Comparison of ENCODE assay signal across 13 cellular contexts in genomic region chr7:112192236-112193154, GRCh38. TPM values are rescaled to one million over a fixed set of nuclear protein-coding genes. Genes with fewer than 3 reads are reported as not detected.
A peak's percentile ranks its signal among the peaks of the same experiment; 100 is the strongest.
DNase-seq lines count a peak whose midpoint lies in the region; ATAC-seq and TF ChIP-seq lines count a peak whose summit lies in the region.
"Had no signal": no experiment of that assay in that cellular context is flagged by ENCODE, and none has a peak within 500 bp of the region (broad histone marks: within the 10 kb centered on the region; RNA-seq: fewer than 3 reads in every experiment).

No MANE protein-coding gene starts in this region.

- no peak overlapping the region for H3K27ac ChIP-seq in HEK293 (ENCODE audit: extremely low read depth, low read depth, low read length)

- H3K9me3 ChIP-seq in HEK293 (ENCODE audit: control insufficient read depth, insufficient read depth, low read depth, low read length) = no peaks in the 10 kb centered on the region
- H3K9me3 ChIP-seq: HAP-1 had no signal

- ATAC-seq in SK-N-SH treated with all-trans-retinoic acid at 6 μM for 48 hours (peak; percentile 81), GM18907 (IDR thresholded peaks at IDR 0.05; ENCODE audit: unreplicated experiment) (no peak)

- no peaks in the 10 kb centered on the region for H3K36me3 ChIP-seq in HEK293 (ENCODE audit: control insufficient read depth in 2 of 2, insufficient read depth in 1 of 2, low read length in 2 of 2)
- H3K36me3 ChIP-seq: HAP-1 had no signal

- CTCF ChIA-PET in HEK293 (lab: Yijun Ruan, JAX) = interaction anchor here (0.5 to 0.7 kb wide), 2 partner anchors 273 to 449 kb away, joined by 3 to 4 read pairs; no protein-coding TSS in a partner anchor

- peaks cover 6% of the 10 kb centered on the region for H3K4me1 ChIP-seq in HEK293 (ENCODE audit: control insufficient read depth, insufficient read depth, low read length)
- H3K4me1 ChIP-seq: HAP-1 had no signal

- TF ChIP-seq CTCF in HEK293 (tag by site-specific recombination; IDR thresholded peaks at IDR 0.05) (no peak), fibroblast of pulmonary artery (IDR thresholded peaks at IDR 0.05; ENCODE audit: low read length, missing control alignments) (no peak)

- DNase-seq in fibroblast of pulmonary artery (ENCODE audit: low read depth) = peak; percentile 63
- peak; percentile 95 for DNase-seq in pulmonary artery endothelial cell (ENCODE audit: low read depth, low spot score)
- no peak for DNase-seq in NCI-H2196 treated with DMSO at 0.1 percent for 48 hours (lab: John Stamatoyannopoulos, UW; ENCODE audit: unreplicated experiment)
- DNase-seq in C1 segment of cervical spinal cord (lab: John Stamatoyannopoulos, UW) = no peak
- no peak for DNase-seq in DMS153 treated with DMSO at 0.1 percent for 48 hours (lab: John Stamatoyannopoulos, UW; ENCODE audit: unreplicated experiment)
- DNase-seq: GF-D8, kidney, NCI-H1417, posterior cingulate gyrus had no signal

- POLR2A ChIA-PET in HEK293 (lab: Yijun Ruan, JAX) = no interaction called here

- H3K4me3 ChIP-seq in HEK293 (ENCODE audit: low read depth, low read length) (no peak overlapping the region), fibroblast of pulmonary artery (replicated peaks; ENCODE audit: low read depth, low read length) (no peak overlapping the region)
- H3K4me3 ChIP-seq: HAP-1 had no signal

TF ChIP-seq in HEK293, 187 proteins besides CTCF, POLR2A, EP300 and RAD21 (continues in another document):
- TF ChIP-seq ZNF391 (tag by site-specific recombination; IDR thresholded peaks at IDR 0.05; ENCODE audit: borderline replicate concordance, low read depth) (no peak), PRDM6 (tag by site-specific recombination; IDR thresholded peaks at IDR 0.05) (peak; percentile 81), HOXA7 (CRISPR knock-in tag; IDR thresholded peaks at IDR 0.05; ENCODE audit: borderline replicate concordance) (no peak), ZNF558 (tag by site-specific recombination; IDR thresholded peaks at IDR 0.05) (no peak), ZNF146 (tag by site-specific recombination; IDR thresholded peaks at IDR 0.05) (0 out of 2 replicates have a peak, but pooled peaks have one; percentile 8), SCRT2 (tag by site-specific recombination; IDR thresholded peaks at IDR 0.05) (peak; percentile 22; the same call in 1 of the 2 replicates), ZNF354C (tag by site-specific recombination; IDR thresholded peaks at IDR 0.05; ENCODE audit: borderline replicate concordance, low read depth) (no peak), KLF8 (tag by site-specific recombination; IDR thresholded peaks at IDR 0.05) (no peak), ZNF626 (tag by site-specific recombination; IDR thresholded peaks at IDR 0.05) (no peak), WT1 (tag by site-specific recombination; IDR thresholded peaks at IDR 0.05) (no peak), BCL11A (tag by site-specific recombination; IDR thresholded peaks at IDR 0.05; ENCODE audit: low read depth) (no peak), ZNF530 (tag by site-specific recombination; IDR thresholded peaks at IDR 0.05; ENCODE audit: low read depth) (no peak)
- TF ChIP-seq, protein P1, sequence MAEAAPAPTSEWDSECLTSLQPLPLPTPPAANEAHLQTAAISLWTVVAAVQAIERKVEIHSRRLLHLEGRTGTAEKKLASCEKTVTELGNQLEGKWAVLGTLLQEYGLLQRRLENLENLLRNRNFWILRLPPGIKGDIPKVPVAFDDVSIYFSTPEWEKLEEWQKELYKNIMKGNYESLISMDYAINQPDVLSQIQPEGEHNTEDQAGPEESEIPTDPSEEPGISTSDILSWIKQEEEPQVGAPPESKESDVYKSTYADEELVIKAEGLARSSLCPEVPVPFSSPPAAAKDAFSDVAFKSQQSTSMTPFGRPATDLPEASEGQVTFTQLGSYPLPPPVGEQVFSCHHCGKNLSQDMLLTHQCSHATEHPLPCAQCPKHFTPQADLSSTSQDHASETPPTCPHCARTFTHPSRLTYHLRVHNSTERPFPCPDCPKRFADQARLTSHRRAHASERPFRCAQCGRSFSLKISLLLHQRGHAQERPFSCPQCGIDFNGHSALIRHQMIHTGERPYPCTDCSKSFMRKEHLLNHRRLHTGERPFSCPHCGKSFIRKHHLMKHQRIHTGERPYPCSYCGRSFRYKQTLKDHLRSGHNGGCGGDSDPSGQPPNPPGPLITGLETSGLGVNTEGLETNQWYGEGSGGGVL (tag by site-specific recombination; IDR thresholded peaks at IDR 0.05) = peak; percentile 43; the same call in 1 of the 2 replicates

TF ChIP-seq in SK-N-SH treated with all-trans-retinoic acid at 6 μM for 48 hours, 23 proteins besides CTCF, POLR2A, EP300 and RAD21:
- no peak for TF ChIP-seq TSHZ2 (CRISPR knock-in tag; IDR thresholded peaks at IDR 0.05)
- TF ChIP-seq CSRNP3 (CRISPR knock-in tag; IDR thresholded peaks at IDR 0.05) = no peak
- TF ChIP-seq RARB (CRISPR knock-in tag; IDR thresholded peaks at IDR 0.05) = no peak
- TF ChIP-seq ZNF8 (CRISPR knock-in tag; IDR thresholded peaks at IDR 0.05) = no peak
- no peak for TF ChIP-seq ZNF70 (CRISPR knock-in tag; IDR thresholded peaks at IDR 0.05)
TF ChIP-seq in SK-N-SH treated with all-trans-retinoic acid at 6 μM for 48 hours: peak in this region for 0.

RNA-seq across cellular contexts. Expression of gene DOCK4, which starts 13.7 kb away (rescaled TPM):
- total RNA-seq in pulmonary artery endothelial cell = 178 and 198 TPM in 2 replicates

RNA-seq across cellular contexts. Expression of gene ZNF277, which starts 14.0 kb away (rescaled TPM):
- total RNA-seq in pulmonary artery endothelial cell = 32.3 and 45.1 TPM in 2 replicates

Comparison
In these comparisons a context has a peak if more than half of its experiments do, and no peak if none do; other contexts are left out.
1. DNase-seq: peak in fibroblast of pulmonary artery (single experiment) and pulmonary artery endothelial cell (single experiment); none in NCI-H2196 treated with DMSO at 0.1 percent for 48 hours (single experiment), C1 segment of cervical spinal cord (0 of 14) and DMS153 treated with DMSO at 0.1 percent for 48 hours (single experiment).